Comparison of ENCODE assay signal across 1 cellular context in the genomic region with DNA sequence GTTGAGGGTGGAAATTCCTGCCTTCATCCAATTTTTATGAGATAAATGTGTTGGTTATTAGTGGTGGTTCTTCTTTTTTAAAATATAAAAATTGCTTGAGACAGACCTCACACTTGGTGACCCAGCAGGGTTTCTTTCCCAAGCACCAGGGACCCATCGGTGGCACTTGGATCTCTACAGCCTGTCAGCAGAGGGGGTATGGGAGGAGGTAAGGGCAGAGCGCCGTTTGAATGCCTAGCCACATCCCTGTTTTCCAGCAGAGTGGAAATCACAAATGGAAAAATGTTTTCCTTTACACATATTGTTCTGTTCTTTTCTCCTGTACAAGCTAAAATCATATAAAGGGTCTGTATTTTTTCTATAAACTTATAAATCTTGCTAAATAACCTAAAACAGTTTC.
TF ChIP-seq lines count a peak whose summit lies in the region.

No MANE protein-coding gene starts in this region.

TF ChIP-seq in GM23338, 12 proteins besides CTCF, POLR2A, EP300 and RAD21 (continued from another document):
- no peak for TF ChIP-seq ZNF462 (CRISPR knock-in tag; IDR thresholded peaks at IDR 0.05)
- no peak for TF ChIP-seq JUNB (IDR thresholded peaks at IDR 0.05; ENCODE audit: unreplicated experiment)
- TF ChIP-seq NANOG (IDR thresholded peaks at IDR 0.05; ENCODE audit: borderline replicate concordance): no peak
- TF ChIP-seq ZNF331 (CRISPR knock-in tag; IDR thresholded peaks at IDR 0.05; ENCODE audit: low read depth): no peak
- no peak for TF ChIP-seq STAT1 (IDR thresholded peaks at IDR 0.05; ENCODE audit: unreplicated experiment)
- TF ChIP-seq POLR2AphosphoS5 (IDR thresholded peaks at IDR 0.05; ENCODE audit: low read depth): no peak
- no peak for TF ChIP-seq CREB1 (CRISPR knock-in tag; IDR thresholded peaks at IDR 0.05; ENCODE audit: low read depth)
